Comparison of ENCODE assay signal across 18 cellular contexts in genomic region chr3:16361087-16361486, GRCh38.
"Had no signal": no experiment of that assay in that cellular context is flagged by ENCODE, and none has a peak within 500 bp of the region (broad histone marks: within the 10 kb centered on the region; RNA-seq: fewer than 3 reads in every experiment).

No MANE protein-coding gene starts in this region.

- H3K27me3 ChIP-seq: heart left ventricle, pancreas, tibial artery, uterus had no signal

- H3K27me3 Mint-ChIP-seq: activated CD4-positive, alpha-beta memory T cell treated with anti-CD3 and anti-CD28 coated beads for 36 hours; brain had no signal

- H3K9me3 ChIP-seq: pancreas, tibial artery, uterus had no signal

- H3K27ac ChIP-seq: pancreas, tibial artery, uterus had no signal

- DNase-seq: activated CD4-positive, alpha-beta memory T cell treated with anti-CD3 and anti-CD28 coated beads for 36 hours; activated CD8-positive, alpha-beta memory T cell treated with anti-CD3 and anti-CD28 coated beads, Interleukin-2, amount 50 U/mL, for 4 hours; activated naive CD4-positive, alpha-beta T cell treated with anti-CD3 and anti-CD28 coated beads, Interleukin-2, amount 50 U/mL, for 16 hours; amygdala; effector memory CD4-positive, alpha-beta T cell; foreskin melanocyte; heart left ventricle; left colon; midbrain; pancreas; stimulated activated CD4-positive, alpha-beta T cell treated with anti-CD3 and anti-CD28 coated beads, Interleukin-12 subunit alpha, Interleukin-12 subunit beta, amount 100 ng/mL, for 4 hours; stimulated activated CD4-positive, alpha-beta T cell treated with anti-CD3 and anti-CD28 coated beads, Interleukin-2, amount 100 ng/mL, for 24 hours; SW 1271; T-helper 9 cell; tibial artery; uterus had no signal

- H3K27ac Mint-ChIP-seq: activated CD4-positive, alpha-beta memory T cell treated with anti-CD3 and anti-CD28 coated beads for 36 hours; brain had no signal

- H3K9me3 Mint-ChIP-seq: activated CD4-positive, alpha-beta memory T cell treated with anti-CD3 and anti-CD28 coated beads for 36 hours; brain had no signal

- H3K4me3 Mint-ChIP-seq: activated CD4-positive, alpha-beta memory T cell treated with anti-CD3 and anti-CD28 coated beads for 36 hours; brain had no signal

- H3K4me3 ChIP-seq: heart left ventricle, tibial artery, uterus had no signal

- ATAC-seq: activated CD4-positive, CD25-positive, alpha-beta regulatory T cell treated with anti-CD3 and anti-CD28 coated beads, Interleukin-2, amount 50 U/mL, for 24 hours; left colon; pancreas had no signal

- H3K36me3 ChIP-seq: pancreas, uterus had no signal

- H3K4me1 ChIP-seq: pancreas, tibial artery, uterus had no signal
